In genomic region chr12:130826151-130826801, GRCh38 we compare ENCODE assay signal across 8 cellular contexts. TPM values are rescaled to one million over a fixed set of nuclear protein-coding genes. Genes with fewer than 3 reads are reported as not detected.
DNase-seq lines count a peak whose midpoint lies in the region; ATAC-seq and TF ChIP-seq lines count a peak whose summit lies in the region.

No MANE protein-coding gene starts in this region.

- 0 out of 2 replicates have a peak, but pooled peaks cover 4% of the 10 kb centered on the region for H3K36me3 ChIP-seq in SJCRH30
- H3K36me3 ChIP-seq in right atrium auricular region, result peaks cover 19% of the 10 kb centered on the region

- DNase-seq in NCI-H524 (lab: John Stamatoyannopoulos, UW) (peak; percentile 14 to 27), NCI-H524 treated with DMSO at 0.1 percent for 48 hours (lab: John Stamatoyannopoulos, UW) (no peak), SJCRH30 (peak; percentile 12 to 35), right atrium auricular region (ENCODE audit: low spot score) (no peak), KG1 (lab: John Stamatoyannopoulos, UW) (no peak)
- DNase-seq in activated naive CD4-positive, alpha-beta T cell treated with Interleukin-2 at 50 U/mL for 16 hours, result peak; percentile 77
- peak; percentile 24 to 51 for DNase-seq in stimulated activated CD4-positive, alpha-beta T cell treated with anti-CD3 and anti-CD28 coated beads, Interleukin-1b, Interleukin-23, amount 100 ng/mL, for 1 hour (ENCODE audit: low read depth in 2 of 2)

- TF ChIP-seq CTCF in right atrium auricular region (IDR thresholded peaks at IDR 0.05), result peak; percentile 35 to 74

- no peaks in the 10 kb centered on the region for H3K4me1 ChIP-seq in SJCRH30
- H3K4me1 ChIP-seq in right atrium auricular region, result no peaks in the 10 kb centered on the region

- no peaks in the 10 kb centered on the region for H3K9me3 ChIP-seq in SJCRH30 (replicated peaks)
- no peaks in the 10 kb centered on the region for H3K9me3 ChIP-seq in right atrium auricular region

- H3K27ac ChIP-seq in SJCRH30 (no peak overlapping the region), right atrium auricular region (no peak overlapping the region)

- H3K4me3 ChIP-seq in SJCRH30, result no peak overlapping the region
- no peak overlapping the region for H3K4me3 ChIP-seq in right atrium auricular region

- ATAC-seq in HG02798 (IDR thresholded peaks at IDR 0.05; ENCODE audit: poor library complexity, unreplicated experiment), result no peak

- H3K27me3 ChIP-seq in SJCRH30, result no peaks in the 10 kb centered on the region
- H3K27me3 ChIP-seq in right atrium auricular region, result no peaks in the 10 kb centered on the region

RNA-seq across cellular contexts. Expression of gene STX2, which starts 12.8 kb away (rescaled TPM):
- total RNA-seq in SJCRH30 (2014; rRNA removed; shearing (Covaris generic)), result 26.9 TPM in 2 replicates
- 10 to 100 TPM; 24.5 to 26.3 TPM for total RNA-seq in right atrium auricular region

RNA-seq across cellular contexts. Expression of gene RAN, which starts 45.6 kb away (rescaled TPM):
- total RNA-seq in SJCRH30 (2014; rRNA removed; shearing (Covaris generic)), result 1,284 and 1,289 TPM in 2 replicates
- total RNA-seq in right atrium auricular region, result 100 to 1,000 TPM; 122 to 156 TPM

Comparison
In these comparisons a context has a peak if more than half of its experiments do, and no peak if none do; other contexts are left out.
1. DNase-seq: peak in NCI-H524 (2 of 2), SJCRH30 (2 of 2), activated naive CD4-positive, alpha-beta T cell treated with Interleukin-2 at 50 U/mL for 16 hours (single experiment) and stimulated activated CD4-positive, alpha-beta T cell treated with anti-CD3 and anti-CD28 coated beads, Interleukin-1b, Interleukin-23, amount 100 ng/mL, for 1 hour (2 of 2); none in NCI-H524 treated with DMSO at 0.1 percent for 48 hours (single experiment), right atrium auricular region (single experiment) and KG1 (single experiment).